In the genomic region with DNA sequence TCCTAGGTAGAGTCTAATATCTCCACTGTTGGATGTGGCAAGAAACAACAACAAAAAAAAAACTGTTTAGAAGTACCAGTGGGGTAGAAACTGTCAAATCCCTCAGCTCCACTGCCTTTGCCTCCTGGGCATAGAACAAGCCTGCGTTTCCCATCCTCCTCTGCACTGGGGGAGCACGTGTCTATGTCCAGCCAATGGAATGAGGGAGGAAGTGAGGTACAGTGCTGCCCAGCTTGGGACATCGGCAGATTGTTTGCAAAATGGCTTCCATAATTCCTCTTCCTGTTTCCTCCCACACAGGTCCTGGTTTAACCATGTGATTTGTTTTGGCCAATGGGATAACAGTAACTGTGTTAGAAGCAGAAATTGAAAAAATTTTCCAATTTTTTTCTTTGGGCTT, we compare ENCODE assay signal across 1 cellular context.
TF ChIP-seq lines count a peak whose summit lies in the region.

No MANE protein-coding gene starts in this region.

TF ChIP-seq in K562, 482 proteins besides CTCF, POLR2A, EP300 and RAD21 (continued from another document and continues in another):
- TF ChIP-seq ADNP (tag; IDR thresholded peaks at IDR 0.05) = no peak
- no peak for TF ChIP-seq SP2 (IDR thresholded peaks at IDR 0.05; ENCODE audit: extremely low read depth, low read depth, low read length, poor library complexity, severe bottlenecking)
- TF ChIP-seq GABPB2 (CRISPR knock-in tag; conservative IDR thresholded peaks at IDR 0.05) = no peak
- TF ChIP-seq ZBTB8A (IDR thresholded peaks at IDR 0.05; ENCODE audit: partially characterized antibody) = no peak
- TF ChIP-seq, protein P1, sequence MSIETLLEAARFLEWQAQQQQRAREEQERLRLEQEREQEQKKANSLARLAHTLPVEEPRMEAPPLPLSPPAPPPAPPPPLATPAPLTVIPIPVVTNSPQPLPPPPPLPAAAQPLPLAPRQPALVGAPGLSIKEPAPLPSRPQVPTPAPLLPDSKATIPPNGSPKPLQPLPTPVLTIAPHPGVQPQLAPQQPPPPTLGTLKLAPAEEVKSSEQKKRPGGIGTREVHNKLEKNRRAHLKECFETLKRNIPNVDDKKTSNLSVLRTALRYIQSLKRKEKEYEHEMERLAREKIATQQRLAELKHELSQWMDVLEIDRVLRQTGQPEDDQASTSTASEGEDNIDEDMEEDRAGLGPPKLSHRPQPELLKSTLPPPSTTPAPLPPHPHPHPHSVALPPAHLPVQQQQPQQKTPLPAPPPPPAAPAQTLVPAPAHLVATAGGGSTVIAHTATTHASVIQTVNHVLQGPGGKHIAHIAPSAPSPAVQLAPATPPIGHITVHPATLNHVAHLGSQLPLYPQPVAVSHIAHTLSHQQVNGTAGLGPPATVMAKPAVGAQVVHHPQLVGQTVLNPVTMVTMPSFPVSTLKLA (conservative IDR thresholded peaks at IDR 0.05) = no peak
- TF ChIP-seq, protein P2, sequence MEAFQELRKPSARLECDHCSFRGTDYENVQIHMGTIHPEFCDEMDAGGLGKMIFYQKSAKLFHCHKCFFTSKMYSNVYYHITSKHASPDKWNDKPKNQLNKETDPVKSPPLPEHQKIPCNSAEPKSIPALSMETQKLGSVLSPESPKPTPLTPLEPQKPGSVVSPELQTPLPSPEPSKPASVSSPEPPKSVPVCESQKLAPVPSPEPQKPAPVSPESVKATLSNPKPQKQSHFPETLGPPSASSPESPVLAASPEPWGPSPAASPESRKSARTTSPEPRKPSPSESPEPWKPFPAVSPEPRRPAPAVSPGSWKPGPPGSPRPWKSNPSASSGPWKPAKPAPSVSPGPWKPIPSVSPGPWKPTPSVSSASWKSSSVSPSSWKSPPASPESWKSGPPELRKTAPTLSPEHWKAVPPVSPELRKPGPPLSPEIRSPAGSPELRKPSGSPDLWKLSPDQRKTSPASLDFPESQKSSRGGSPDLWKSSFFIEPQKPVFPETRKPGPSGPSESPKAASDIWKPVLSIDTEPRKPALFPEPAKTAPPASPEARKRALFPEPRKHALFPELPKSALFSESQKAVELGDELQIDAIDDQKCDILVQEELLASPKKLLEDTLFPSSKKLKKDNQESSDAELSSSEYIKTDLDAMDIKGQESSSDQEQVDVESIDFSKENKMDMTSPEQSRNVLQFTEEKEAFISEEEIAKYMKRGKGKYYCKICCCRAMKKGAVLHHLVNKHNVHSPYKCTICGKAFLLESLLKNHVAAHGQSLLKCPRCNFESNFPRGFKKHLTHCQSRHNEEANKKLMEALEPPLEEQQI (IDR thresholded peaks at IDR 0.05) = peak; percentile 58; the same call in 1 of the 2 replicates
- no peak for TF ChIP-seq ZFPM2 (CRISPR knock-in tag; IDR thresholded peaks at IDR 0.05)
- peak; percentile 51; the same call in 1 of the 2 replicates for TF ChIP-seq CREM (IDR thresholded peaks at IDR 0.05; ENCODE audit: low read depth)
- peak; percentile 75; the same call in 1 of the 2 replicates for TF ChIP-seq SPI1 (IDR thresholded peaks at IDR 0.05; ENCODE audit: borderline replicate concordance, low read depth, low read length)
- no peak for TF ChIP-seq SMAD4 (CRISPR knock-in tag; conservative IDR thresholded peaks at IDR 0.05)
- TF ChIP-seq, protein P3, sequence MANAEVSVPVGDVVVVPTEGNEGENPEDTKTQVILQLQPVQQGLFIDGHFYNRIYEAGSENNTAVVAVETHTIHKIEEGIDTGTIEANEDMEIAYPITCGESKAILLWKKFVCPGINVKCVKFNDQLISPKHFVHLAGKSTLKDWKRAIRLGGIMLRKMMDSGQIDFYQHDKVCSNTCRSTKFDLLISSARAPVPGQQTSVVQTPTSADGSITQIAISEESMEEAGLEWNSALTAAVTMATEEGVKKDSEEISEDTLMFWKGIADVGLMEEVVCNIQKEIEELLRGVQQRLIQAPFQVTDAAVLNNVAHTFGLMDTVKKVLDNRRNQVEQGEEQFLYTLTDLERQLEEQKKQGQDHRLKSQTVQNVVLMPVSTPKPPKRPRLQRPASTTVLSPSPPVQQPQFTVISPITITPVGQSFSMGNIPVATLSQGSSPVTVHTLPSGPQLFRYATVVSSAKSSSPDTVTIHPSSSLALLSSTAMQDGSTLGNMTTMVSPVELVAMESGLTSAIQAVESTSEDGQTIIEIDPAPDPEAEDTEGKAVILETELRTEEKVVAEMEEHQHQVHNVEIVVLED (CRISPR knock-in tag; IDR thresholded peaks at IDR 0.05) = no peak
- no peak for TF ChIP-seq NRF1 (conservative IDR thresholded peaks at IDR 0.05 in 1 of 2, IDR thresholded peaks at IDR 0.05 in 1 of 2)
- TF ChIP-seq NUFIP1 (IDR thresholded peaks at IDR 0.05; ENCODE audit: partially characterized antibody) = no peak
- TF ChIP-seq SIRT6 (IDR thresholded peaks at IDR 0.05; ENCODE audit: low read depth, low read length) = no peak
- no peak for TF ChIP-seq TCF7L2 (IDR thresholded peaks at IDR 0.05; ENCODE audit: low read depth, low read length)
- TF ChIP-seq, protein P4, sequence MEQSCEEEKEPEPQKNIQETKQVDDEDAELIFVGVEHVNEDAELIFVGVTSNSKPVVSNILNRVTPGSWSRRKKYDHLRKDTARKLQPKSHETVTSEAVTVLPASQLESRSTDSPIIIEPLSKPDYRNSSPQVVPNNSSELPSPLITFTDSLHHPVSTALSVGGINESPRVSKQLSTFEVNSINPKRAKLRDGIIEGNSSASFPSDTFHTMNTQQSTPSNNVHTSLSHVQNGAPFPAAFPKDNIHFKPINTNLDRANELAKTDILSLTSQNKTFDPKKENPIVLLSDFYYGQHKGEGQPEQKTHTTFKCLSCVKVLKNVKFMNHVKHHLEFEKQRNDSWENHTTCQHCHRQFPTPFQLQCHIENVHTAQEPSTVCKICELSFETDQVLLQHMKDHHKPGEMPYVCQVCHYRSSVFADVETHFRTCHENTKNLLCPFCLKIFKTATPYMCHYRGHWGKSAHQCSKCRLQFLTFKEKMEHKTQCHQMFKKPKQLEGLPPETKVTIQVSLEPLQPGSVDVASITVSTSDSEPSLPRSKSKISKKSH (CRISPR knock-in tag; IDR thresholded peaks at IDR 0.05) = no peak
- peak; percentile 65 for TF ChIP-seq GABPA (tag; conservative IDR thresholded peaks at IDR 0.05; ENCODE audit: low read depth)
- TF ChIP-seq CBX1 (IDR thresholded peaks at IDR 0.05; ENCODE audit: low read depth) = no peak
- no peak for TF ChIP-seq KAT8 (IDR thresholded peaks at IDR 0.05; ENCODE audit: low read depth)
- TF ChIP-seq FOXK1 (CRISPR knock-in tag; IDR thresholded peaks at IDR 0.05; ENCODE audit: borderline replicate concordance) = no peak
- TF ChIP-seq TEAD4 (IDR thresholded peaks at IDR 0.05; ENCODE audit: low read length) = peak; percentile 15; the same call in 1 of the 2 replicates
- no peak for TF ChIP-seq TEAD4 (CRISPR knock-in tag; IDR thresholded peaks at IDR 0.05; ENCODE audit: borderline replicate concordance)
- TF ChIP-seq ZNF561 (CRISPR knock-in tag; conservative IDR thresholded peaks at IDR 0.05) = no peak
- TF ChIP-seq ZNF584 (CRISPR knock-in tag; IDR thresholded peaks at IDR 0.05; ENCODE audit: low read depth) = no peak
- TF ChIP-seq CBFA2T2 (conservative IDR thresholded peaks at IDR 0.05) = peak; percentile 29; the same call in 1 of the 2 replicates
- TF ChIP-seq NCOA1 (IDR thresholded peaks at IDR 0.05; ENCODE audit: low read depth) = no peak
- no peak for TF ChIP-seq ZNF232 (CRISPR knock-in tag; IDR thresholded peaks at IDR 0.05)
- TF ChIP-seq GTF2A2 (tag; IDR thresholded peaks at IDR 0.05) = no peak
- TF ChIP-seq, protein P5, sequence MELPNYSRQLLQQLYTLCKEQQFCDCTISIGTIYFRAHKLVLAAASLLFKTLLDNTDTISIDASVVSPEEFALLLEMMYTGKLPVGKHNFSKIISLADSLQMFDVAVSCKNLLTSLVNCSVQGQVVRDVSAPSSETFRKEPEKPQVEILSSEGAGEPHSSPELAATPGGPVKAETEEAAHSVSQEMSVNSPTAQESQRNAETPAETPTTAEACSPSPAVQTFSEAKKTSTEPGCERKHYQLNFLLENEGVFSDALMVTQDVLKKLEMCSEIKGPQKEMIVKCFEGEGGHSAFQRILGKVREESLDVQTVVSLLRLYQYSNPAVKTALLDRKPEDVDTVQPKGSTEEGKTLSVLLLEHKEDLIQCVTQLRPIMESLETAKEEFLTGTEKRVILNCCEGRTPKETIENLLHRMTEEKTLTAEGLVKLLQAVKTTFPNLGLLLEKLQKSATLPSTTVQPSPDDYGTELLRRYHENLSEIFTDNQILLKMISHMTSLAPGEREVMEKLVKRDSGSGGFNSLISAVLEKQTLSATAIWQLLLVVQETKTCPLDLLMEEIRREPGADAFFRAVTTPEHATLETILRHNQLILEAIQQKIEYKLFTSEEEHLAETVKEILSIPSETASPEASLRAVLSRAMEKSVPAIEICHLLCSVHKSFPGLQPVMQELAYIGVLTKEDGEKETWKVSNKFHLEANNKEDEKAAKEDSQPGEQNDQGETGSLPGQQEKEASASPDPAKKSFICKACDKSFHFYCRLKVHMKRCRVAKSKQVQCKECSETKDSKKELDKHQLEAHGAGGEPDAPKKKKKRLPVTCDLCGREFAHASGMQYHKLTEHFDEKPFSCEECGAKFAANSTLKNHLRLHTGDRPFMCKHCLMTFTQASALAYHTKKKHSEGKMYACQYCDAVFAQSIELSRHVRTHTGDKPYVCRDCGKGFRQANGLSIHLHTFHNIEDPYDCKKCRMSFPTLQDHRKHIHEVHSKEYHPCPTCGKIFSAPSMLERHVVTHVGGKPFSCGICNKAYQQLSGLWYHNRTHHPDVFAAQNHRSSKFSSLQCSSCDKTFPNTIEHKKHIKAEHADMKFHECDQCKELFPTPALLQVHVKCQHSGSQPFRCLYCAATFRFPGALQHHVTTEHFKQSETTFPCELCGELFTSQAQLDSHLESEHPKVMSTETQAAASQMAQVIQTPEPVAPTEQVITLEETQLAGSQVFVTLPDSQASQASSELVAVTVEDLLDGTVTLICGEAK (IDR thresholded peaks at IDR 0.05) = peak; percentile 75
- TF ChIP-seq, protein P5 (CRISPR knock-in tag; IDR thresholded peaks at IDR 0.05) = no peak
- TF ChIP-seq ZSCAN32 (CRISPR knock-in tag; IDR thresholded peaks at IDR 0.05) = no peak
- TF ChIP-seq L3MBTL2 (IDR thresholded peaks at IDR 0.05) = peak; percentile 68; the same call in 1 of the 2 replicates
- 0 out of 2 replicates have a peak, but pooled peaks have one; percentile 31 for TF ChIP-seq ZNF589 (CRISPR knock-in tag; IDR thresholded peaks at IDR 0.05; ENCODE audit: low read depth)
- TF ChIP-seq, protein P6, sequence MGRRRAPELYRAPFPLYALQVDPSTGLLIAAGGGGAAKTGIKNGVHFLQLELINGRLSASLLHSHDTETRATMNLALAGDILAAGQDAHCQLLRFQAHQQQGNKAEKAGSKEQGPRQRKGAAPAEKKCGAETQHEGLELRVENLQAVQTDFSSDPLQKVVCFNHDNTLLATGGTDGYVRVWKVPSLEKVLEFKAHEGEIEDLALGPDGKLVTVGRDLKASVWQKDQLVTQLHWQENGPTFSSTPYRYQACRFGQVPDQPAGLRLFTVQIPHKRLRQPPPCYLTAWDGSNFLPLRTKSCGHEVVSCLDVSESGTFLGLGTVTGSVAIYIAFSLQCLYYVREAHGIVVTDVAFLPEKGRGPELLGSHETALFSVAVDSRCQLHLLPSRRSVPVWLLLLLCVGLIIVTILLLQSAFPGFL (CRISPR knock-in tag; IDR thresholded peaks at IDR 0.05) = no peak
- no peak for TF ChIP-seq ATF7 (IDR thresholded peaks at IDR 0.05)
- no peak for TF ChIP-seq C11orf30 (IDR thresholded peaks at IDR 0.05; ENCODE audit: low read depth)
- TF ChIP-seq, protein P7, sequence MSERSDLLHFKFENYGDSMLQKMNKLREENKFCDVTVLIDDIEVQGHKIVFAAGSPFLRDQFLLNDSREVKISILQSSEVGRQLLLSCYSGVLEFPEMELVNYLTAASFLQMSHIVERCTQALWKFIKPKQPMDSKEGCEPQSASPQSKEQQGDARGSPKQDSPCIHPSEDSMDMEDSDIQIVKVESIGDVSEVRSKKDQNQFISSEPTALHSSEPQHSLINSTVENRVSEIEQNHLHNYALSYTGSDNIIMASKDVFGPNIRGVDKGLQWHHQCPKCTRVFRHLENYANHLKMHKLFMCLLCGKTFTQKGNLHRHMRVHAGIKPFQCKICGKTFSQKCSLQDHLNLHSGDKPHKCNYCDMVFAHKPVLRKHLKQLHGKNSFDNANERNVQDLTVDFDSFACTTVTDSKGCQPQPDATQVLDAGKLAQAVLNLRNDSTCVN (CRISPR knock-in tag; IDR thresholded peaks at IDR 0.05) = no peak
